ENCODE assay signal across 8 cellular contexts in the genomic region with DNA sequence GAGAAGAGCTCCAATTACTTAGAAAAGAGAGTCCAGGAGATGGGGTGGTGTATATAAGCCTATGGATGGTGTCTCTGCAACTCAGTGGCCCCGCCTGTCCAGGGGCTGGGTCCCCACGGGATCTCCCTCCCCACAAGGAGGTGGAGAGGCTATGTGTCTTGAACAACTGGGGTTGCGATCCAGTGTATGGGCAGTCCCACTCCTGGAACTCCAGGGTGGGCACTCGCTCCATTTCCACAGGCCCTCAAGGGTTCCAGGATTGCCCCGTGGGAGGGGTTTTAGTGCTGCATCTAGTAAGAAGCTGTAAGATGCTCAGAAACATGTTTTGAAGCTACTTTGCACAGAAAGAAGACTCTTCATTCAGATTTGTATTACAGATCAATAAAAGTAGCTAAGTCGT. TPM values are rescaled to one million over a fixed set of nuclear protein-coding genes. Genes with fewer than 3 reads are reported as not detected.
DNase-seq lines count a peak whose midpoint lies in the region; ATAC-seq, FAIRE-seq and TF ChIP-seq lines count a peak whose summit lies in the region.

No MANE protein-coding gene starts in this region.

- H3K4me3 ChIP-seq in GM06990 (replicated peaks; ENCODE audit: low read depth, low read length) (peak overlapping the region; percentile 75), fibroblast of pulmonary artery (replicated peaks; ENCODE audit: low read depth, low read length) (peak overlapping the region; percentile 90)

- H3K36me3 Mint-ChIP-seq in T-cell: no peaks in the 10 kb centered on the region
- peaks cover 2% of the 10 kb centered on the region for H3K36me3 Mint-ChIP-seq in osteocyte (ENCODE audit: unreplicated experiment)

- H3K27me3 Mint-ChIP-seq in T-cell (peaks cover 29 to 42% of the 10 kb centered on the region in 2 donors), osteocyte (ENCODE audit: unreplicated experiment) (peaks cover 31% of the 10 kb centered on the region)

- H3K36me3 ChIP-seq in GM06990 (ENCODE audit: control insufficient read depth, insufficient read depth, low read length): no peaks in the 10 kb centered on the region

- POLR2A ChIA-PET in T-cell (lab: Charles Lee): no interaction called here

- CTCF ChIA-PET in T-cell (lab: Charles Lee): interaction anchor here in 1 of 2 donors (0.6 kb wide), 1 partner anchor 17 kb away, joined by 3 read pairs; no protein-coding TSS in a partner anchor

- H3K27ac Mint-ChIP-seq in T-cell: peak overlapping the region; percentile 73 to 84
- peak overlapping the region; percentile 95 for H3K27ac Mint-ChIP-seq in osteocyte (ENCODE audit: unreplicated experiment)

- H3K9me3 Mint-ChIP-seq in T-cell (no peaks in the 10 kb centered on the region), osteocyte (ENCODE audit: unreplicated experiment) (no peaks in the 10 kb centered on the region)

- TF ChIP-seq CTCF in GM06990 (IDR thresholded peaks at IDR 0.05; ENCODE audit: insufficient read depth, low read length, poor library complexity, severe bottlenecking): no peak
- TF ChIP-seq CTCF in fibroblast of pulmonary artery (IDR thresholded peaks at IDR 0.05; ENCODE audit: low read length, missing control alignments): no peak
- TF ChIP-seq CTCF in osteocyte (IDR thresholded peaks at IDR 0.05): no peak

- H3K4me1 Mint-ChIP-seq in T-cell (peaks cover 9 to 35% (median 24%) of the 10 kb centered on the region in 3 donors), osteocyte (ENCODE audit: unreplicated experiment) (peaks cover 29% of the 10 kb centered on the region)

- peak; percentile 13 for ATAC-seq in HG02623 (IDR thresholded peaks at IDR 0.05; ENCODE audit: unreplicated experiment)
- ATAC-seq in T-cell (replicated peaks in 1 of 4): no peak
- ATAC-seq in activated CD4-positive, CD25-positive, alpha-beta regulatory T cell treated with anti-CD3 and anti-CD28 coated beads, Interleukin-2, amount 50 U/mL, for 24 hours: no peak

- H3K4me3 Mint-ChIP-seq in T-cell (peak overlapping the region; percentile 84 to 86 (median 85)), osteocyte (ENCODE audit: unreplicated experiment) (peak overlapping the region; percentile 81)

- no peak for DNase-seq in GM06990 (ENCODE audit: extremely low read depth, insufficient read length)
- DNase-seq in T-cell: peak in 1 of 34 experiments; percentile 5
- DNase-seq in fibroblast of pulmonary artery (ENCODE audit: low read depth): no peak
- DNase-seq in osteocyte (ENCODE audit: extremely low spot score, unreplicated experiment): no peak
- no peak for DNase-seq in GM19239 (ENCODE audit: insufficient read length, low spot score)
- no peak for DNase-seq in COLO829 (ENCODE audit: low spot score)

- no peak for FAIRE-seq in GM19239 (lab: Jason Lieb, UNC)

- H3K27me3 ChIP-seq in GM06990 (replicated peaks; ENCODE audit: control insufficient read depth, insufficient read depth, low read length): no peaks in the 10 kb centered on the region

RNA-seq across cellular contexts. Expression of a gene that starts 0.6 kb away (rescaled TPM):
- total RNA-seq in T-cell (10 to 100 TPM in 3 of 5 donors, 1 to 10 TPM in 2; 8.7 to 24.2 (median 18.4) TPM), osteocyte (62.7 and 63.2 TPM in 2 replicates)
